Comparison of ENCODE assay signal across 8 cellular contexts in the genomic region with DNA sequence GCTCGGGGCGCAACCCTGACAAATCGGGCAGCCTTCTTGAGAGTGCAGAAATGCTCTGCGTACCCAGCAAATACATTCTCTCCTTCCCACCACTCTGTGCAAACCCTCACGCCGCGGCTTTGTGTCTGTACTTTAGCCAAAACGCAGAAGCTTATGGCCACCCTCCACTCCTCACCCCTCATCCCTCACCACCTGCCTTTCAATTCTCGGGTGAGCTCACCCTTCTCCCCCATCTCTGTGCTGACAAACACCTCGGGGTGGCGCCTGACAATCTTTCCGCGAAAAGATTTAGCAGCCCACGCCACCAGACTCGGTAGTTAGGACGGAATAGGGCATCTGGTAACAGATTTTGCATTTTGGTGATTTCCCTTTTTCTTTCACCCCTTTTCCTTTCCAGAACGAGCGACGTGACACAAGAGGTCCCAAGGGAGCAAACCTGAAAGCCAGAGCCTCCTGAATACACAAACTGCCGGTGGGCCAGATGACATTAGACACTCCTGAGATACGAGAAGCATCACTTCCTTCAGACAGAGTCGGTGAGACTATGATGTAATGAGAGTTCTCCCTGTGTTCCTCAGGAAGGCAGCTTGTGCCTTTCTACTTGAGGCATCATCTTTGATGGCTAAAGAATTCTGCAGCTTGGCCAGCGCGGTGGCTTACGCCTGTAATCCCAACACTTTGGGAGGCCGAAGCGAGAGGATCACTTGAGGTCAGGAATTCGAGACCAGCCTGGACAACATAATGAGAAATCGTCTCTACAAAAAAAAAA. TPM values are rescaled to one million over a fixed set of nuclear protein-coding genes. Genes with fewer than 3 reads are reported as not detected.
DNase-seq lines count a peak whose midpoint lies in the region; ATAC-seq and TF ChIP-seq lines count a peak whose summit lies in the region.

No MANE protein-coding gene starts in this region.

- H3K36me3 ChIP-seq in Karpas-422 (ENCODE audit: insufficient read depth, low read length), result peaks cover 16% of the 10 kb centered on the region
- no peaks in the 10 kb centered on the region for H3K36me3 ChIP-seq in liver (ENCODE audit: control insufficient read depth in 4 of 4, insufficient read depth in 3 of 4, low read depth in 1 of 4, low read length in 3 of 4)

- no peak for TF ChIP-seq CTCF in liver (IDR thresholded peaks at IDR 0.05; ENCODE audit: low read depth, low read length, missing input control)

- 18% methylated on average over 29 of the region's 29 CpGs for WGBS in liver

- no peaks in the 10 kb centered on the region for H3K9me2 ChIP-seq in Karpas-422 (replicated peaks; ENCODE audit: insufficient read depth, low read length)

- peak overlapping the region; percentile 93 for H3K4me2 ChIP-seq in Karpas-422 (ENCODE audit: low read depth, low read length, poor library complexity, severe bottlenecking)

- peak overlapping the region; percentile 92 for H3K9ac ChIP-seq in Karpas-422 (ENCODE audit: low read length)
- peak overlapping the region; percentile 42 to 73 for H3K9ac ChIP-seq in liver (ENCODE audit: low read depth in 1 of 2, low read length in 2 of 2)

- peak in 1 of 2 donors; percentile 16 for TF ChIP-seq RAD21 in liver (IDR thresholded peaks at IDR 0.05)

- ATAC-seq in GM21737 (IDR thresholded peaks at IDR 0.05; ENCODE audit: unreplicated experiment), result peak; percentile 58

- no peaks in the 10 kb centered on the region for H4K20me1 ChIP-seq in Karpas-422 (ENCODE audit: insufficient read depth, low read depth, low read length)

- peak overlapping the region; percentile 88 for H3K4me3 ChIP-seq in Karpas-422 (ENCODE audit: low read length)
- H3K4me3 ChIP-seq in liver (ENCODE audit: low read depth in 1 of 3, low read length in 3 of 3), result peak overlapping the region; percentile 73 to 86 (median 81)

- H2AFZ ChIP-seq in Karpas-422 (ENCODE audit: low read length), result peak overlapping the region; percentile 71; the same call in 1 of the 2 replicates

- H3K27ac ChIP-seq in Karpas-422 (ENCODE audit: low read length) (peak overlapping the region; percentile 88), liver (ENCODE audit: low read depth in 1 of 2, low read length in 2 of 2) (peak overlapping the region; percentile 68 to 84)

- peaks cover 43% of the 10 kb centered on the region for H3K79me2 ChIP-seq in Karpas-422 (ENCODE audit: low read length)

- H3K4me1 ChIP-seq in Karpas-422 (ENCODE audit: low read length) (peaks cover 32% of the 10 kb centered on the region), liver (ENCODE audit: control insufficient read depth in 4 of 4, insufficient read depth in 4 of 4, low read length in 3 of 4) (peaks cover 0 to 24% (median 12%) of the 10 kb centered on the region in 4 donors)

- H3K9me3 ChIP-seq in Karpas-422 (ENCODE audit: low read length) (no peaks in the 10 kb centered on the region), liver (ENCODE audit: control insufficient read depth in 4 of 4, low read length in 3 of 4) (no peaks in the 10 kb centered on the region)

- H3K27me3 ChIP-seq in Karpas-422 (ENCODE audit: low read length) (no peaks in the 10 kb centered on the region), liver (ENCODE audit: control insufficient read depth in 4 of 4, insufficient read depth in 4 of 4, low read length in 3 of 4) (no peaks in the 10 kb centered on the region)

- peak; percentile 54 for DNase-seq in GM03348 (ENCODE audit: low spot score)
- DNase-seq in Karpas-422, result peak; percentile 74
- peak; percentile 48 for DNase-seq in activated CD4-positive, CD25-positive, alpha-beta regulatory T cell treated with anti-CD3 and anti-CD28 coated beads, Interleukin-2, amount 50 U/mL, for 16 hours (ENCODE audit: low read depth, low spot score)
- DNase-seq in cerebellar cortex (ENCODE audit: low spot score), result peak; percentile 69
- peak; percentile 52 to 54 for DNase-seq in stimulated activated CD4-positive, alpha-beta T cell treated with anti-CD3 and anti-CD28 coated beads, Interleukin-4, amount 100 ng/mL, for 48 hours (ENCODE audit: low read depth in 2 of 2)
- no peak for DNase-seq in foreskin melanocyte

TF ChIP-seq in liver, 16 proteins besides CTCF, POLR2A, EP300 and RAD21:
- TF ChIP-seq FOXA2 (IDR thresholded peaks at IDR 0.05), result no peak
- TF ChIP-seq REST (IDR thresholded peaks at IDR 0.05), result no peak
- no peak for TF ChIP-seq HNF4A (conservative IDR thresholded peaks at IDR 0.05)
- TF ChIP-seq SP1 (IDR thresholded peaks at IDR 0.05), result no peak
TF ChIP-seq in liver: peak in this region for 0.

RNA-seq across cellular contexts. Expression of gene ATAD1, which starts 0.7 kb away (rescaled TPM):
- total RNA-seq in Karpas-422 (2014; rRNA removed; shearing (Covaris generic); ENCODE audit: low replicate concordance), result 21.8 and 41.6 TPM in 2 replicates
- total RNA-seq in liver, result 10 to 100 TPM; 12.6 to 33.4 TPM
- polyA plus RNA-seq in liver, result 10 to 100 TPM; 12.8 to 13.3 TPM

RNA-seq across cellular contexts. Expression of gene KLLN, which starts 44.6 kb away (rescaled TPM):
- 1.1 and 2.0 TPM in 2 replicates for total RNA-seq in Karpas-422 (2014; rRNA removed; shearing (Covaris generic); ENCODE audit: low replicate concordance)
- total RNA-seq in liver, result under 1 TPM; 0.17 to 0.42 TPM
- polyA plus RNA-seq in liver, result under 1 TPM; 0.21 to 0.28 TPM

RNA-seq across cellular contexts. Expression of gene PTEN, which starts 44.7 kb away (rescaled TPM):
- 161 and 281 TPM in 2 replicates for total RNA-seq in Karpas-422 (2014; rRNA removed; shearing (Covaris generic); ENCODE audit: low replicate concordance)
- 10 to 100 TPM; 55.0 to 76.6 TPM for total RNA-seq in liver
- polyA plus RNA-seq in liver, result 10 to 100 TPM; 11.5 to 20.1 TPM
